13 cellular contexts compared by ENCODE assay signal in genomic region chr17:3647251-3647650, GRCh38. TPM values are rescaled to one million over a fixed set of nuclear protein-coding genes. Genes with fewer than 3 reads are reported as not detected.
DNase-seq lines count a peak whose midpoint lies in the region; ATAC-seq and TF ChIP-seq lines count a peak whose summit lies in the region.
"Had no signal": no experiment of that assay in that cellular context is flagged by ENCODE, and none has a peak within 500 bp of the region (broad histone marks: within the 10 kb centered on the region; RNA-seq: fewer than 3 reads in every experiment).

No MANE protein-coding gene starts in this region.

- no peak for DNase-seq in cardiac muscle cell (ENCODE audit: low read depth in 1 of 2, low spot score in 1 of 2)
- DNase-seq in left ventricle myocardium superior, result no peak
- DNase-seq in WTC11 (ENCODE audit: low spot score), result no peak
- DNase-seq in right lobe of liver, result peak in 1 of 3 donors; percentile 76
- DNase-seq in mesothelial cell of epicardium (ENCODE audit: low spot score in 2 of 2, unreplicated experiment in 2 of 2), result no peak
- DNase-seq in iPS-NIHi11 (ENCODE audit: low spot score), result no peak
- no peak for DNase-seq in NCI-H2196 (lab: John Stamatoyannopoulos, UW; ENCODE audit: unreplicated experiment)
- DNase-seq: GF-D8, KG1, NCI-H1436 treated with DMSO at 0.1 percent for 48 hours, NCI-H226 had no signal

- intact Hi-C loops in left ventricle myocardium superior (cut with micrococcal nuclease) (no loop called here), right lobe of liver (cut with DNase I) (no loop called here)

- H3K4me3 Mint-ChIP-seq in WTC11 (no peak overlapping the region), mesothelial cell of epicardium (no peak overlapping the region)

- TF ChIP-seq CTCF in cardiac muscle cell (IDR thresholded peaks at IDR 0.05; ENCODE audit: low read depth, low read length) (no peak), WTC11 (IDR thresholded peaks at IDR 0.05) (no peak), right lobe of liver (IDR thresholded peaks at IDR 0.05) (peak in 1 of 4 donors; percentile 7), mesothelial cell of epicardium (IDR thresholded peaks at IDR 0.05; ENCODE audit: unreplicated experiment) (no peak)

- peaks cover 3% of the 10 kb centered on the region for H3K36me3 ChIP-seq in cardiac muscle cell
- H3K36me3 ChIP-seq in right lobe of liver, result no peaks in the 10 kb centered on the region

- no peaks in the 10 kb centered on the region for H3K4me1 ChIP-seq in cardiac muscle cell (ENCODE audit: low read depth)
- H3K4me1 ChIP-seq in right lobe of liver, result peaks cover 0 to 13% (median 5%) of the 10 kb centered on the region in 4 donors

- no peak for TF ChIP-seq POLR2A in right lobe of liver (IDR thresholded peaks at IDR 0.05)

- no peak overlapping the region for H3K27ac Mint-ChIP-seq in WTC11
- H3K27ac Mint-ChIP-seq in mesothelial cell of epicardium, result no peak overlapping the region

- H3K27me3 Mint-ChIP-seq in WTC11 (ENCODE audit: low read depth) (no peaks in the 10 kb centered on the region), mesothelial cell of epicardium (ENCODE audit: low read depth) (no peaks in the 10 kb centered on the region)

- POLR2A ChIA-PET in WTC11 (lab: Charles Lee), result interaction anchor here (0.6 to 1.4 kb wide), 3 partner anchors 11 to 355 kb away, joined by 3 read pairs; partner anchors contain the start of genes CTNS, P2RX5 and SHPK

- H3K4me1 Mint-ChIP-seq in WTC11 (no peaks in the 10 kb centered on the region), mesothelial cell of epicardium (no peaks in the 10 kb centered on the region)

- H3K27ac ChIP-seq in cardiac muscle cell, result peak overlapping the region; percentile 57
- H3K27ac ChIP-seq in right lobe of liver, result peak overlapping the region in 2 of 3 donors; percentile 57 to 60
- H3K27ac ChIP-seq: Peyer's patch had no signal

- no peaks in the 10 kb centered on the region for H3K27me3 ChIP-seq in cardiac muscle cell
- H3K27me3 ChIP-seq in right lobe of liver, result no peaks in the 10 kb centered on the region
- H3K27me3 ChIP-seq: Peyer's patch had no signal

- H3K4me3 ChIP-seq in cardiac muscle cell, result no peak overlapping the region
- H3K4me3 ChIP-seq in right lobe of liver, result peak overlapping the region in 1 of 3 donors; percentile 23
- H3K4me3 ChIP-seq: Peyer's patch had no signal

- CTCF ChIA-PET in WTC11 (lab: Charles Lee), result interaction anchor here (0.6 to 2.9 kb wide), 10 partner anchors 9 to 599 kb away, joined by 3 to 25 read pairs (median 6); partner anchors contain the start of genes CTNS, P2RX5 and SHPK

- WGBS in right lobe of liver (ENCODE audit: insufficient coverage, low coverage, low lambda C conversion rate, missing lambda C conversion rate), result 67% methylated on average over 2 of the region's 12 CpGs

- ATAC-seq in left ventricle myocardium superior (no peak), WTC11 (peak; percentile 27), right lobe of liver (peak; percentile 77 to 90 (median 82)), HG02973 (IDR thresholded peaks at IDR 0.05; ENCODE audit: unreplicated experiment) (no peak)

- H3K36me3 Mint-ChIP-seq in WTC11, result peaks cover 7% of the 10 kb centered on the region; the same call in 1 of the 2 replicates
- peaks cover 2% of the 10 kb centered on the region for H3K36me3 Mint-ChIP-seq in mesothelial cell of epicardium

- H3K9me3 ChIP-seq in cardiac muscle cell (ENCODE audit: low read depth) (no peaks in the 10 kb centered on the region), right lobe of liver (no peaks in the 10 kb centered on the region)
- H3K9me3 ChIP-seq: Peyer's patch had no signal

- H3K9me3 Mint-ChIP-seq in WTC11, result no peaks in the 10 kb centered on the region
- no peaks in the 10 kb centered on the region for H3K9me3 Mint-ChIP-seq in mesothelial cell of epicardium

TF ChIP-seq in WTC11, 78 proteins besides CTCF, POLR2A, EP300 and RAD21 (continues in another document):
- TF ChIP-seq ZBTB43 (CRISPR knock-in tag; IDR thresholded peaks at IDR 0.05) (no peak), TEAD1 (CRISPR knock-in tag; IDR thresholded peaks at IDR 0.05) (no peak), NR2C2 (CRISPR knock-in tag; IDR thresholded peaks at IDR 0.05) (no peak), OVOL2 (CRISPR knock-in tag; IDR thresholded peaks at IDR 0.05; ENCODE audit: borderline replicate concordance) (no peak), ZNF512 (CRISPR knock-in tag; IDR thresholded peaks at IDR 0.05; ENCODE audit: borderline replicate concordance) (no peak)
- TF ChIP-seq, protein P1, sequence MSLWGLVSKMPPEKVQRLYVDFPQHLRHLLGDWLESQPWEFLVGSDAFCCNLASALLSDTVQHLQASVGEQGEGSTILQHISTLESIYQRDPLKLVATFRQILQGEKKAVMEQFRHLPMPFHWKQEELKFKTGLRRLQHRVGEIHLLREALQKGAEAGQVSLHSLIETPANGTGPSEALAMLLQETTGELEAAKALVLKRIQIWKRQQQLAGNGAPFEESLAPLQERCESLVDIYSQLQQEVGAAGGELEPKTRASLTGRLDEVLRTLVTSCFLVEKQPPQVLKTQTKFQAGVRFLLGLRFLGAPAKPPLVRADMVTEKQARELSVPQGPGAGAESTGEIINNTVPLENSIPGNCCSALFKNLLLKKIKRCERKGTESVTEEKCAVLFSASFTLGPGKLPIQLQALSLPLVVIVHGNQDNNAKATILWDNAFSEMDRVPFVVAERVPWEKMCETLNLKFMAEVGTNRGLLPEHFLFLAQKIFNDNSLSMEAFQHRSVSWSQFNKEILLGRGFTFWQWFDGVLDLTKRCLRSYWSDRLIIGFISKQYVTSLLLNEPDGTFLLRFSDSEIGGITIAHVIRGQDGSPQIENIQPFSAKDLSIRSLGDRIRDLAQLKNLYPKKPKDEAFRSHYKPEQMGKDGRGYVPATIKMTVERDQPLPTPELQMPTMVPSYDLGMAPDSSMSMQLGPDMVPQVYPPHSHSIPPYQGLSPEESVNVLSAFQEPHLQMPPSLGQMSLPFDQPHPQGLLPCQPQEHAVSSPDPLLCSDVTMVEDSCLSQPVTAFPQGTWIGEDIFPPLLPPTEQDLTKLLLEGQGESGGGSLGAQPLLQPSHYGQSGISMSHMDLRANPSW (CRISPR knock-in tag; conservative IDR thresholded peaks at IDR 0.05; ENCODE audit: low read depth), result no peak

RNA-seq across cellular contexts. Expression of gene CTNS, which starts 10.7 kb away (rescaled TPM):
- 17.0 and 21.1 TPM in 2 replicates for total RNA-seq in cardiac muscle cell
- 13.5 and 17.8 TPM in 2 replicates for polyA plus RNA-seq in cardiac muscle cell
- 7.1 TPM for total RNA-seq in left ventricle myocardium superior
- 10.7 to 11.9 TPM (median 11.8 TPM) in 3 replicates for total RNA-seq in WTC11 (2021)
- 10 to 100 TPM in 2 of 6 experiments, 1 to 10 TPM in 4; 6.7 to 30.3 (median 9.4) TPM for total RNA-seq in right lobe of liver
- 11.1 to 13.4 TPM (median 12.0 TPM) in 3 replicates for total RNA-seq in mesothelial cell of epicardium

RNA-seq across cellular contexts. Expression of gene SHPK, which starts 11.2 kb away (rescaled TPM):
- 6.1 and 8.8 TPM in 2 replicates for total RNA-seq in cardiac muscle cell
- polyA plus RNA-seq in cardiac muscle cell, result 3.6 and 5.0 TPM in 2 replicates
- total RNA-seq in left ventricle myocardium superior, result 5.1 TPM
- 29.0 to 29.3 TPM (median 29.2 TPM) in 3 replicates for total RNA-seq in WTC11 (2021)
- 10 to 100 TPM; 13.5 to 26.1 (median 22.8) TPM for total RNA-seq in right lobe of liver
- 17.6 to 19.3 TPM (median 18.9 TPM) in 3 replicates for total RNA-seq in mesothelial cell of epicardium

RNA-seq across cellular contexts. Expression of gene TAX1BP3, which starts 21.1 kb away (rescaled TPM):
- total RNA-seq in cardiac muscle cell (141 and 232 TPM in 2 replicates), left ventricle myocardium superior (167 TPM), WTC11 (2021) (71.9 to 76.9 TPM (median 76.2 TPM) in 3 replicates), right lobe of liver (10 to 100 TPM in 4 of 6 experiments, 1 to 10 TPM in 2; 8.1 to 60.9 (median 34.7) TPM), mesothelial cell of epicardium (133 to 136 TPM (median 135 TPM) in 3 replicates)
- 155 and 286 TPM in 2 replicates for polyA plus RNA-seq in cardiac muscle cell

RNA-seq across cellular contexts. Expression of gene EMC6, which starts 21.4 kb away (rescaled TPM):
- total RNA-seq in cardiac muscle cell (56.0 and 91.8 TPM in 2 replicates), left ventricle myocardium superior (63.4 TPM), WTC11 (2021) (81.2 to 89.7 TPM (median 86.0 TPM) in 3 replicates), right lobe of liver (10 to 100 TPM; 19.7 to 27.7 (median 24.4) TPM), mesothelial cell of epicardium (33.1 to 36.5 TPM (median 33.6 TPM) in 3 replicates)
- polyA plus RNA-seq in cardiac muscle cell, result 154 and 165 TPM in 2 replicates

RNA-seq across cellular contexts. Expression of gene TRPV1, which starts 38.0 kb away (rescaled TPM):
- 5.4 and 7.1 TPM in 2 replicates for total RNA-seq in cardiac muscle cell
- polyA plus RNA-seq in cardiac muscle cell, result 4.0 and 5.0 TPM in 2 replicates
- 3.5 TPM for total RNA-seq in left ventricle myocardium superior
- total RNA-seq in WTC11 (2021), result 4.4 to 6.1 TPM (median 4.7 TPM) in 3 replicates
- 10 to 100 TPM in 1 of 6 experiments, 1 to 10 TPM in 5; 3.1 to 12.0 (median 6.4) TPM for total RNA-seq in right lobe of liver
- total RNA-seq in mesothelial cell of epicardium, result 9.5 to 14.2 TPM (median 11.6 TPM) in 3 replicates

Comparison
In these comparisons a context has a peak if more than half of its experiments do, and no peak if none do; other contexts are left out.
1. ATAC-seq: peak in WTC11 (single experiment) and right lobe of liver (4 of 4); none in left ventricle myocardium superior (single experiment) and HG02973 (single experiment).